Comparison of ENCODE assay signal across 16 cellular contexts in the genomic region with DNA sequence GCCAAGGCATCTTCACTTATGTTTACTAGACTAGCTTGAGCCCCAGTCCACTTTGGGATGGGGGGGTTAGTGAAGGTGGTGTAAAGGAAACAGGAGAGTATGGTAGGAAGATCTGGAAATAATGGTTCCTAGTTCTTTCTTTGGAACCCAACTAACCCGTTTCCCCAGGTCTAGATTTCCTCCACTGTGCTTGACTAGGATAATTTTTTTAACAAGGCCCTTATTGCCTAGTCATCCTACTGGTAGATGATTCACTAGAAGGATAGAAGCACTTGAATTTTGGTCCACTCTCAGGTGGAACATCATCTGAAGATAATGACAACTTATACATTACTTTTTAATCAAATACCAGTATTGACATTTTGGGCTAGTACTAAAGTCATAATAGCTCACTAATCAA. TPM values are rescaled to one million over a fixed set of nuclear protein-coding genes. Genes with fewer than 3 reads are reported as not detected.
A peak's percentile ranks its signal among the peaks of the same experiment; 100 is the strongest.
DNase-seq lines count a peak whose midpoint lies in the region; ATAC-seq, FAIRE-seq and TF ChIP-seq lines count a peak whose summit lies in the region.
"Had no signal": no experiment of that assay in that cellular context is flagged by ENCODE, and none has a peak within 500 bp of the region (broad histone marks: within the 10 kb centered on the region; RNA-seq: fewer than 3 reads in every experiment).

No MANE protein-coding gene starts in this region.

- peaks cover 14 to 15% of the 10 kb centered on the region in 2 donors for H3K36me3 Mint-ChIP-seq in activated naive CD4-positive, alpha-beta T cell treated with anti-CD3 and anti-CD28 coated beads, Interleukin-2, amount 50 U/mL, for 72 hours

- no peak overlapping the region for H3K4me3 ChIP-seq in bronchial epithelial cell (ENCODE audit: low read depth, low read length)
- H3K4me3 ChIP-seq in smooth muscle cell = no peak overlapping the region
- no peak overlapping the region for H3K4me3 ChIP-seq in thyroid gland (replicated peaks in 1 of 3)
- H3K4me3 ChIP-seq: MG63 had no signal

- H3K27ac ChIP-seq in smooth muscle cell (ENCODE audit: low read depth) (peak overlapping the region; percentile 27), thyroid gland (no peak overlapping the region)

- no peak for TF ChIP-seq POLR2A in thyroid gland (IDR thresholded peaks at IDR 0.05)

- peaks cover 4% of the 10 kb centered on the region for H3K79me2 ChIP-seq in smooth muscle cell (ENCODE audit: low read depth)

- H3K4me2 ChIP-seq in smooth muscle cell = no peak overlapping the region

- no peak overlapping the region for H2AFZ ChIP-seq in smooth muscle cell (ENCODE audit: low read depth)

- H3K36me3 ChIP-seq in bronchial epithelial cell (ENCODE audit: control insufficient read depth, insufficient read depth, low read length) = peaks cover 14% of the 10 kb centered on the region
- H3K36me3 ChIP-seq in smooth muscle cell (ENCODE audit: low read depth) = peaks cover 56% of the 10 kb centered on the region
- H3K36me3 ChIP-seq in thyroid gland = peaks cover 28 to 50% of the 10 kb centered on the region in 2 donors

- no peak overlapping the region for H3K9ac ChIP-seq in smooth muscle cell (ENCODE audit: low read depth)

- TF ChIP-seq CTCF in bronchial epithelial cell (IDR thresholded peaks at IDR 0.05; ENCODE audit: insufficient read depth, low read length, severe bottlenecking) = no peak
- no peak for TF ChIP-seq CTCF in smooth muscle cell (IDR thresholded peaks at IDR 0.05; ENCODE audit: borderline replicate concordance, insufficient read depth, poor library complexity, severe bottlenecking)
- TF ChIP-seq CTCF in thyroid gland (IDR thresholded peaks at IDR 0.05) = no peak

- H3K27ac Mint-ChIP-seq in activated naive CD4-positive, alpha-beta T cell treated with anti-CD3 and anti-CD28 coated beads, Interleukin-2, amount 50 U/mL, for 72 hours = peak overlapping the region; percentile 39 to 55

- ATAC-seq in activated naive CD4-positive, alpha-beta T cell treated with anti-CD3 and anti-CD28 coated beads, Interleukin-2, amount 50 U/mL, for 72 hours = no peak

- H3K9me3 ChIP-seq in smooth muscle cell (replicated peaks; ENCODE audit: low read depth) (no peaks in the 10 kb centered on the region), thyroid gland (no peaks in the 10 kb centered on the region)
- H3K9me3 ChIP-seq: BE2C, MG63 had no signal

- no peaks in the 10 kb centered on the region for H3F3A ChIP-seq in smooth muscle cell (ENCODE audit: low read depth)

- FAIRE-seq in GM19239 (lab: Jason Lieb, UNC) = peak; percentile 73
- no peak for FAIRE-seq in bronchial epithelial cell (lab: Jason Lieb, UNC)

- H3K27me3 ChIP-seq in bronchial epithelial cell (ENCODE audit: control insufficient read depth, insufficient read depth, low read length) = no peaks in the 10 kb centered on the region
- H3K27me3 ChIP-seq in smooth muscle cell (ENCODE audit: low read depth) = no peaks in the 10 kb centered on the region
- no peaks in the 10 kb centered on the region for H3K27me3 ChIP-seq in thyroid gland
- H3K27me3 ChIP-seq: BE2C, MG63 had no signal

- H4K20me1 ChIP-seq in smooth muscle cell (ENCODE audit: low read depth) = peaks cover 14% of the 10 kb centered on the region

- intact Hi-C loops in thyroid gland (cut with DNase I) = no loop called here

- 83% methylated on average over 1 of the region's 1 CpG for WGBS in smooth muscle cell (ENCODE audit: low lambda C conversion rate)
- WGBS in thyroid gland, 2 donors = 88 to 93% methylated on average over 1 of the region's 1 CpG

- H3K9me3 Mint-ChIP-seq in activated naive CD4-positive, alpha-beta T cell treated with anti-CD3 and anti-CD28 coated beads, Interleukin-2, amount 50 U/mL, for 72 hours = no peaks in the 10 kb centered on the region
- H3K9me3 Mint-ChIP-seq: H9 had no signal

- H3K4me1 ChIP-seq in smooth muscle cell (ENCODE audit: low read depth) (no peaks in the 10 kb centered on the region), thyroid gland (no peaks in the 10 kb centered on the region)
- H3K4me1 ChIP-seq: BE2C had no signal

- no peak for DNase-seq in activated naive CD4-positive, alpha-beta T cell treated with anti-CD3 and anti-CD28 coated beads, Interleukin-2, amount 50 U/mL, for 72 hours (ENCODE audit: low spot score in 2 of 2)
- no peak for DNase-seq in activated naive CD4-positive, alpha-beta T cell (lab: John Stamatoyannopoulos, UW)
- DNase-seq in GM19239 (ENCODE audit: insufficient read length, low spot score) (no peak), bronchial epithelial cell (ENCODE audit: low read depth) (peak; percentile 30), smooth muscle cell (lab: John Stamatoyannopoulos, UW; ENCODE audit: unreplicated experiment) (no peak), NCI-H82 (lab: John Stamatoyannopoulos, UW) (no peak), thyroid gland (no peak)
- DNase-seq: BE2C; CD4-positive, alpha-beta memory T cell; H9; MG63; NCI-H1105 treated with DMSO at 0.1 percent for 48 hours; NCI-H187; NCI-H446; SHP77 treated with DMSO at 0.1 percent for 48 hours had no signal

RNA-seq across cellular contexts. Expression of a gene that starts 45.9 kb away (rescaled TPM):
- total RNA-seq in activated naive CD4-positive, alpha-beta T cell treated with anti-CD3 and anti-CD28 coated beads, Interleukin-2, amount 50 U/mL, for 72 hours = under 1 TPM in 1 of 2 donors, not detected in 1; 0.23 TPM
- total RNA-seq in bronchial epithelial cell (not detected in 2 replicates), smooth muscle cell (not detected in 2 replicates), thyroid gland (1 to 10 TPM in 1 of 4 donors, not detected in 3; 1.2 TPM)
- polyA plus RNA-seq in smooth muscle cell = not detected in 2 replicates
- total RNA-seq: Daoy had no signal
- polyA plus RNA-seq: CD4-positive, alpha-beta memory T cell had no signal
